13 cellular contexts compared by ENCODE assay signal in genomic region chr7:1843271-1843861, GRCh38.
DNase-seq lines count a peak whose midpoint lies in the region; ATAC-seq, FAIRE-seq and TF ChIP-seq lines count a peak whose summit lies in the region.
"Had no signal": no experiment of that assay in that cellular context is flagged by ENCODE, and none has a peak within 500 bp of the region (broad histone marks: within the 10 kb centered on the region; RNA-seq: fewer than 3 reads in every experiment).

No MANE protein-coding gene starts in this region.

- no peaks in the 10 kb centered on the region for H3K36me3 ChIP-seq in HEK293 (ENCODE audit: control insufficient read depth in 2 of 2, insufficient read depth in 1 of 2, low read length in 2 of 2)

- ATAC-seq in HG03432 (IDR thresholded peaks at IDR 0.05; ENCODE audit: unreplicated experiment) (no peak), GM21447 (IDR thresholded peaks at IDR 0.05; ENCODE audit: unreplicated experiment) (no peak)

- H3K4me3 ChIP-seq in HEK293 (ENCODE audit: low read depth, low read length), result no peak overlapping the region
- H3K4me3 ChIP-seq: heart right ventricle, PC-9 had no signal

- no peak overlapping the region for H3K27ac ChIP-seq in HEK293 (ENCODE audit: extremely low read depth, low read depth, low read length)
- H3K27ac ChIP-seq: heart right ventricle, PC-9 had no signal

- CTCF ChIA-PET in HEK293 (lab: Yijun Ruan, JAX), result interaction anchor here (0.6 kb wide), 1 partner anchor 199 kb away, joined by 3 read pairs; no protein-coding TSS in a partner anchor

- DNase-seq in AG08395 (ENCODE audit: low spot score) (peak; percentile 68), T1000 (lab: John Stamatoyannopoulos, UW) (peak; percentile 20), left kidney (ENCODE audit: low read depth, low spot score) (peak; percentile 84), C1 segment of cervical spinal cord (lab: John Stamatoyannopoulos, UW) (no peak), GM12892 (ENCODE audit: insufficient read length) (no peak)
- DNase-seq: cortex of kidney, NCI-H187 treated with DMSO at 0.1 percent for 48 hours had no signal

- no peaks in the 10 kb centered on the region for H3K9me3 ChIP-seq in HEK293 (ENCODE audit: control insufficient read depth, insufficient read depth, low read depth, low read length)
- H3K9me3 ChIP-seq: heart right ventricle had no signal

- no peak for FAIRE-seq in GM12892 (lab: Jason Lieb, UNC)
- FAIRE-seq: HTR-8/SVneo had no signal

- POLR2A ChIA-PET in HEK293 (lab: Yijun Ruan, JAX), result no interaction called here

- TF ChIP-seq POLR2A in GM12892 (IDR thresholded peaks at IDR 0.05; ENCODE audit: low read depth, low read length), result no peak

- H3K4me1 ChIP-seq in HEK293 (ENCODE audit: control insufficient read depth, insufficient read depth, low read length), result no peaks in the 10 kb centered on the region
- H3K4me1 ChIP-seq: heart right ventricle had no signal

- TF ChIP-seq CTCF in HEK293 (tag by site-specific recombination; IDR thresholded peaks at IDR 0.05), result no peak

TF ChIP-seq in HEK293, 187 proteins besides CTCF, POLR2A, EP300 and RAD21:
- no peak for TF ChIP-seq ZNF280D (tag by site-specific recombination; IDR thresholded peaks at IDR 0.05)
- 0 out of 2 replicates have a peak, but pooled peaks have one; percentile 11 for TF ChIP-seq ZIC2 (tag by site-specific recombination; IDR thresholded peaks at IDR 0.05)
TF ChIP-seq in HEK293: peak in this region for 1.

Comparison
In these comparisons a context has a peak if more than half of its experiments do, and no peak if none do; other contexts are left out.
1. DNase-seq: peak in AG08395 (single experiment), T1000 (single experiment) and left kidney (single experiment); none in C1 segment of cervical spinal cord (0 of 14) and GM12892 (single experiment).